8 cellular contexts compared by ENCODE assay signal in genomic region chr9:469672-470040, GRCh38. TPM values are rescaled to one million over a fixed set of nuclear protein-coding genes. Genes with fewer than 3 reads are reported as not detected.
DNase-seq lines count a peak whose midpoint lies in the region; ATAC-seq, FAIRE-seq and TF ChIP-seq lines count a peak whose summit lies in the region.

No MANE protein-coding gene starts in this region.

- TF ChIP-seq CTCF in C4-2B (conservative IDR thresholded peaks at IDR 0.05), result no peak
- TF ChIP-seq CTCF in VCaP (conservative IDR thresholded peaks at IDR 0.05), result no peak
- no peak for TF ChIP-seq CTCF in esophagus squamous epithelium (IDR thresholded peaks at IDR 0.05)
- no peak for TF ChIP-seq CTCF in neutrophil (IDR thresholded peaks at IDR 0.05)

- H3K36me3 ChIP-seq in esophagus squamous epithelium (peaks cover 0 to 12% (median 0%) of the 10 kb centered on the region in 3 donors), neutrophil (peaks cover 22% of the 10 kb centered on the region)

- FAIRE-seq in H54 (lab: Jason Lieb, UNC), result no peak

- 0 to 11% methylated on average over 9 to 17 of the region's 19 CpGs for WGBS in esophagus squamous epithelium, 2 donors

- TF ChIP-seq POLR2A in esophagus squamous epithelium (IDR thresholded peaks at IDR 0.05), result no peak
- no peak for TF ChIP-seq POLR2A in H54 (IDR thresholded peaks at IDR 0.05; ENCODE audit: low read depth, low read length)

- H3K27ac ChIP-seq in C4-2B (peak overlapping the region; percentile 85), VCaP (peak overlapping the region; percentile 87), esophagus squamous epithelium (peak overlapping the region; percentile 86 to 91 (median 86)), neutrophil (peak overlapping the region; percentile 58)

- peak overlapping the region; percentile 37 to 71 (median 59) for H3K4me3 ChIP-seq in esophagus squamous epithelium
- peak overlapping the region; percentile 70 to 86 for H3K4me3 ChIP-seq in neutrophil (ENCODE audit: low read depth in 1 of 2, low read length in 1 of 2)

- H3K4me1 ChIP-seq in esophagus squamous epithelium (peaks cover 11 to 51% (median 26%) of the 10 kb centered on the region in 3 donors), neutrophil (ENCODE audit: control insufficient read depth in 1 of 2, insufficient read depth in 1 of 2, low read depth in 1 of 2, low read length in 1 of 2) (peaks cover 25 to 41% of the 10 kb centered on the region in 2 experiments)

- ATAC-seq in GM18870 (IDR thresholded peaks at IDR 0.05; ENCODE audit: unreplicated experiment), result peak; percentile 28
- ATAC-seq in HG03108 (IDR thresholded peaks at IDR 0.05; ENCODE audit: unreplicated experiment), result peak; percentile 13
- no peak for ATAC-seq in HG03442 (IDR thresholded peaks at IDR 0.05; ENCODE audit: unreplicated experiment)

- intact Hi-C loops in esophagus squamous epithelium (cut with DNase I), result no loop called here

- H3K27me3 ChIP-seq in esophagus squamous epithelium (no peaks in the 10 kb centered on the region), neutrophil (no peaks in the 10 kb centered on the region)

- no peak for DNase-seq in esophagus squamous epithelium (lab: John Stamatoyannopoulos, UW)
- no peak for DNase-seq in H54 (ENCODE audit: insufficient read length, low spot score)

- no peaks in the 10 kb centered on the region for H3K9me3 ChIP-seq in esophagus squamous epithelium
- H3K9me3 ChIP-seq in neutrophil, result no peaks in the 10 kb centered on the region

RNA-seq across cellular contexts. Expression of gene KANK1, which starts 34.8 kb away (rescaled TPM):
- 100 to 1,000 TPM in 2 of 4 donors, 10 to 100 TPM in 2; 61.9 to 132 (median 93.6) TPM for total RNA-seq in esophagus squamous epithelium
